Comparison of ENCODE assay signal across 16 cellular contexts in genomic region chr14:61193471-61193870, GRCh38.
DNase-seq lines count a peak whose midpoint lies in the region; ATAC-seq and TF ChIP-seq lines count a peak whose summit lies in the region.
"Had no signal": no experiment of that assay in that cellular context is flagged by ENCODE, and none has a peak within 500 bp of the region (broad histone marks: within the 10 kb centered on the region; RNA-seq: fewer than 3 reads in every experiment).

No MANE protein-coding gene starts in this region.

- intact Hi-C loops in gastrocnemius medialis (cut with DNase I; ENCODE audit: low total_unique reads), result loop anchor here (5.0 kb wide), 2 partner anchors 166 to 471 kb away; partner anchors contain the start of gene SIX4

- POLR2A ChIA-PET in AG04450 (lab: Yijun Ruan, JAX), result no interaction called here

- H3K27ac ChIP-seq in AG04450 (ENCODE audit: low read depth, low read length), result peak overlapping the region; percentile 35
- peak overlapping the region in 3 of 4 donors; percentile 31 to 92 (median 90) for H3K27ac ChIP-seq in gastrocnemius medialis
- H3K27ac ChIP-seq: HL-60 had no signal

- ATAC-seq in gastrocnemius medialis, result no peak
- ATAC-seq in HG02642 (IDR thresholded peaks at IDR 0.05; ENCODE audit: poor library complexity, unreplicated experiment), result no peak
- ATAC-seq: Panc1, T-helper 17 cell had no signal

- H3K27me3 ChIP-seq in AG04450 (ENCODE audit: control insufficient read depth, insufficient read depth, low read length), result no peaks in the 10 kb centered on the region
- no peaks in the 10 kb centered on the region for H3K27me3 ChIP-seq in gastrocnemius medialis

- TF ChIP-seq CTCF in AG04450 (IDR thresholded peaks at IDR 0.05; ENCODE audit: low read depth, low read length) (no peak), gastrocnemius medialis (IDR thresholded peaks at IDR 0.05 in 4 of 5, conservative IDR thresholded peaks at IDR 0.05 in 1 of 5) (no peak)

- no peaks in the 10 kb centered on the region for H3K9me3 ChIP-seq in AG04450 (ENCODE audit: control insufficient read depth, insufficient read depth, low read length)
- H3K9me3 ChIP-seq in gastrocnemius medialis, result no peaks in the 10 kb centered on the region

- no peak for TF ChIP-seq POLR2A in gastrocnemius medialis (IDR thresholded peaks at IDR 0.05)

- no peak overlapping the region for H3K4me3 ChIP-seq in AG04450 (ENCODE audit: low read depth, low read length)
- no peak overlapping the region for H3K4me3 ChIP-seq in gastrocnemius medialis

- CTCF ChIA-PET in AG04450 (lab: Charles Lee), result no interaction called here

- in situ Hi-C loops in gastrocnemius medialis (cut with MboI; ENCODE audit: low sequenced_read_pairs in 4 of 4), result loop anchor here in 3 of 4 donors (5.0 to 25.0 kb wide), 4 partner anchors 79 to 469 kb away; partner anchors contain the start of gene SIX4 (in 1 of the 3)

- DNase-seq in AG04450 (ENCODE audit: low read depth, low spot score) (no peak), EH (ENCODE audit: low read depth) (peak; percentile 42), fibroblast of peridontal ligament (ENCODE audit: extremely low read depth) (peak; percentile 44), gastrocnemius medialis (no peak), NCI-H2227 treated with DMSO at 0.1 percent for 48 hours (lab: John Stamatoyannopoulos, UW) (no peak), GDM1 (lab: John Stamatoyannopoulos, UW) (no peak)
- DNase-seq: CD4-positive, alpha-beta T cell; HFFc6; Karpas-422; NCI-H1048; NCI-H1694 treated with DMSO at 0.1 percent for 48 hours; NCI-H524 treated with DMSO at 0.1 percent for 48 hours; T-helper 17 cell had no signal

- H3K36me3 ChIP-seq in gastrocnemius medialis, result no peaks in the 10 kb centered on the region

- peaks cover 21 to 34% of the 10 kb centered on the region in 2 donors for H3K4me1 ChIP-seq in gastrocnemius medialis

Comparison
In these comparisons a context has a peak if more than half of its experiments do, and no peak if none do; other contexts are left out.
1. DNase-seq: peak in EH (single experiment) and fibroblast of peridontal ligament (single experiment); none in AG04450 (single experiment), gastrocnemius medialis (0 of 2), NCI-H2227 treated with DMSO at 0.1 percent for 48 hours (single experiment) and GDM1 (single experiment).